ENCODE assay signal across 35 cellular contexts in genomic region chr5:108233617-108234016, GRCh38.
"Had no signal": no experiment of that assay in that cellular context is flagged by ENCODE, and none has a peak within 500 bp of the region (broad histone marks: within the 10 kb centered on the region; RNA-seq: fewer than 3 reads in every experiment).

No MANE protein-coding gene starts in this region.

- H3K4me3 ChIP-seq: adrenal gland, body of pancreas, colonic mucosa, gastroesophageal sphincter, mucosa of descending colon, sigmoid colon, upper lobe of left lung, vagina had no signal

- ATAC-seq: activated CD4-positive, CD25-positive, alpha-beta regulatory T cell treated with anti-CD3 and anti-CD28 coated beads, Interleukin-2, amount 50 U/mL, for 24 hours; body of pancreas; gastroesophageal sphincter; left colon; mucosa of descending colon; natural killer cell treated with Interleukin-12 subunit alpha and Interleukin-12 subunit beta and Interleukin-15 and Interleukin-18, amount 100 ng/mL, for 72 hours; stimulated activated memory B cell treated with anti-CD40 and anti-IgM and Interleukin-4, amounts not matched to agents 10 μg/mL and 1 μg/mL and 100 μg/mL, for 72 hours; stimulated activated naive CD8-positive, alpha-beta T cell treated with anti-CD3 and anti-CD28 coated beads, Interleukin-15, amount 100 ng/mL, for 72 hours had no signal

- H3K4me1 ChIP-seq: adrenal gland, body of pancreas, colonic mucosa, gastroesophageal sphincter, upper lobe of left lung, vagina had no signal

- H3K9me3 ChIP-seq: adrenal gland, body of pancreas, colonic mucosa, gastroesophageal sphincter, mucosa of descending colon, neutrophil, sigmoid colon, upper lobe of left lung, vagina had no signal

- H3K9me3 Mint-ChIP-seq: natural killer cell treated with Interleukin-12 subunit alpha and Interleukin-12 subunit beta and Interleukin-15 and Interleukin-18, amount 100 ng/mL, for 72 hours had no signal

- H3K4me3 Mint-ChIP-seq: activated naive CD8-positive, alpha-beta T cell; immature natural killer cell; natural killer cell treated with Interleukin-12 subunit alpha and Interleukin-12 subunit beta and Interleukin-15 and Interleukin-18, amount 100 ng/mL, for 72 hours; stimulated activated memory B cell treated with anti-CD40 and anti-IgM and Interleukin-4, amounts not matched to agents 10 μg/mL and 1 μg/mL and 100 μg/mL, for 72 hours; stimulated activated naive CD8-positive, alpha-beta T cell treated with anti-CD3 and anti-CD28 coated beads, Interleukin-15, amount 100 ng/mL, for 72 hours had no signal

- H3K36me3 ChIP-seq: adrenal gland, colonic mucosa, gastroesophageal sphincter, neutrophil, sigmoid colon, upper lobe of left lung, vagina, WERI-Rb-1 had no signal

- DNase-seq: activated CD4-positive, alpha-beta T cell treated with anti-CD3 and anti-CD28 coated beads for 48 hours; activated CD4-positive, alpha-beta T cell treated with anti-CD3 and anti-CD28 coated beads, Interleukin-2, amount 50 U/mL, for 48 hours; activated CD8-positive, alpha-beta memory T cell treated with anti-CD3 and anti-CD28 coated beads for 24 hours; activated effector memory CD4-positive, alpha-beta T cell treated with Interleukin-2 at 50 U/mL for 16 hours; activated naive CD4-positive, alpha-beta T cell treated with Interleukin-2 at 50 U/mL for 16 hours; adrenal gland; aorta; body of pancreas; cerebellar nuclear complex; colonic mucosa; effector CD8-positive, alpha-beta T cell; head of caudate nucleus; hypothalamus; immature natural killer cell; kidney; left colon; mucosa of descending colon; sigmoid colon; small intestine; stimulated activated CD4-positive, alpha-beta T cell treated with anti-CD3 and anti-CD28 coated beads, Interleukin-1b, Interleukin-23, amount 100 ng/mL, for 48 hours; stimulated activated CD4-positive, alpha-beta T cell treated with anti-CD3 and anti-CD28 coated beads, Interleukin-4, amount 100 ng/mL, for 4 hours; stimulated activated CD8-positive, alpha-beta memory T cell treated with anti-CD3 and anti-CD28 coated beads, Interleukin-4, amount 100 ng/mL, for 48 hours; stimulated activated naive CD8-positive, alpha-beta T cell treated with anti-CD3 and anti-CD28 coated beads, Interleukin-15, amount 100 ng/mL, for 72 hours; substantia nigra; T-helper 1 cell; upper lobe of left lung; WERI-Rb-1 had no signal

- H3K27ac Mint-ChIP-seq: activated naive CD8-positive, alpha-beta T cell; immature natural killer cell; natural killer cell treated with Interleukin-12 subunit alpha and Interleukin-12 subunit beta and Interleukin-15 and Interleukin-18, amount 100 ng/mL, for 72 hours; progenitor cell of endocrine pancreas; stimulated activated memory B cell treated with anti-CD40 and anti-IgM and Interleukin-4, amounts not matched to agents 10 μg/mL and 1 μg/mL and 100 μg/mL, for 72 hours; stimulated activated naive CD8-positive, alpha-beta T cell treated with anti-CD3 and anti-CD28 coated beads, Interleukin-15, amount 100 ng/mL, for 72 hours had no signal

- H3K27me3 ChIP-seq: adrenal gland, body of pancreas, colonic mucosa, gastroesophageal sphincter, neutrophil, sigmoid colon, upper lobe of left lung, vagina had no signal

- H3K4me1 Mint-ChIP-seq: stimulated activated naive CD8-positive, alpha-beta T cell treated with anti-CD3 and anti-CD28 coated beads, Interleukin-15, amount 100 ng/mL, for 72 hours had no signal

- H3K27me3 Mint-ChIP-seq: activated naive CD8-positive, alpha-beta T cell; natural killer cell treated with Interleukin-12 subunit alpha and Interleukin-12 subunit beta and Interleukin-15 and Interleukin-18, amount 100 ng/mL, for 72 hours; progenitor cell of endocrine pancreas; stimulated activated memory B cell treated with anti-CD40 and anti-IgM and Interleukin-4, amounts not matched to agents 10 μg/mL and 1 μg/mL and 100 μg/mL, for 72 hours; stimulated activated naive CD8-positive, alpha-beta T cell treated with anti-CD3 and anti-CD28 coated beads, Interleukin-15, amount 100 ng/mL, for 72 hours had no signal

- H3K27ac ChIP-seq: adrenal gland, body of pancreas, colonic mucosa, gastroesophageal sphincter, neutrophil, sigmoid colon, upper lobe of left lung, vagina, WERI-Rb-1 had no signal
